Comparison of ENCODE assay signal across 8 cellular contexts in the genomic region with DNA sequence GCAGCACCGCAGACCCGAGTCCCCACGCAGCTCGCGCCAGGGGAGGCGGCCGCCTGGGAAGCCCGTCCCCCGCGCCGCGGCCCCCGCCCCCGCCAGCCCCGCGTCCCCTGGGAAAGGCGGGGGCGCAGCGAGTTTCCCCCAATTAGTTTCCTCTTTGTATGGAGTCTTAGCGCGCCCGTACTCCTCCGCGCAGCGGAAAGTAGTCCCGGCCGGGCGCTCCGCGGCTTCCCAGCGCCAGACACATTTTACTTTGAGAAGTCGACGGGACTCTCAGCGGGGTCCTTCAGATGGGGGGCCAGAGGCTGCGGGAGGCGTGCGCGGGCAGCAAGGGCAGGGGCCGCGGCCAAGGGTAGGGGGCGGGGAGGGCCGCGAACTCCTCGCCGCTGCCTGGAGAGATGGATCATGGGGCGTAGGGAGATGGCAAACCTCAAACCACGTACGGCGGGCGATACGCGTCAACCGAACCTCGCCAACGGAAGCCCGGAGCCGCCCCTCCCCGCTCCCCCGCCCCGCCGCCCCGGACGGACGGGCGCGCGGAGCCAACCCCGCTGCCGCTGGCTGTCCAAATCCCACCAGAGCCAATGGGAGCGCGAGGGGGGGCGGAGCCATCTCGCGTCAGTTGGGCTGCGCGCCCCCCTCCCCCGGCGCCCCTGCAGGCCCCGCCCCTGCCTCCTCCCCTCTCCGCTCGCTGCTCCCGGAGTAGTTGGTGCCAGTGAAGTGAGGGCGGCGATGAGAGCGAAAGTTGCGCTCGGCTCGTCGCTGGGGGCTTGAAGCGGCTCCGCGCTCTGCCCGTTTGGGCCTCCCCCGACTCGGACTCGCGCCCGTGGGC. TPM values are rescaled to one million over a fixed set of nuclear protein-coding genes. Genes with fewer than 3 reads are reported as not detected.
DNase-seq lines count a peak whose midpoint lies in the region; ATAC-seq and TF ChIP-seq lines count a peak whose summit lies in the region.

RCOR1 (plus strand) TSS at position 706 of the 829 bp plus-strand sequence. CDS start 238 bp downstream, outside the sequence.

- peaks cover 26% of the 10 kb centered on the region for H3K4me1 ChIP-seq in ES-I3 (ENCODE audit: insufficient read depth, low read length)
- H3K4me1 ChIP-seq in HAP-1, result peaks cover 9% of the 10 kb centered on the region

- H3K36me3 ChIP-seq in ES-I3 (ENCODE audit: insufficient read depth, low read length) (no peaks in the 10 kb centered on the region), HAP-1 (replicated peaks) (no peaks in the 10 kb centered on the region; the same call in 1 of the 2 replicates), MG63 (peaks cover 2% of the 10 kb centered on the region; the same call in 1 of the 2 replicates)

- H3K9me3 ChIP-seq in ES-I3 (ENCODE audit: control insufficient read depth, insufficient read depth, low read length) (no peaks in the 10 kb centered on the region), HAP-1 (no peaks in the 10 kb centered on the region), MG63 (no peaks in the 10 kb centered on the region)

- no peaks in the 10 kb centered on the region for H3K36me3 Mint-ChIP-seq in natural killer cell treated with Interleukin-12 subunit alpha and Interleukin-12 subunit beta and Interleukin-15 and Interleukin-18, amount 100 ng/mL, for 72 hours

- ATAC-seq in natural killer cell treated with Interleukin-12 subunit alpha and Interleukin-12 subunit beta and Interleukin-15 and Interleukin-18, amount 100 ng/mL, for 72 hours, result peak; percentile 92 to 95

- no peak for TF ChIP-seq CTCF in fibroblast of pulmonary artery (IDR thresholded peaks at IDR 0.05; ENCODE audit: low read length, missing control alignments)

- peaks cover 12 to 18% of the 10 kb centered on the region in 2 donors for H3K4me1 Mint-ChIP-seq in natural killer cell treated with Interleukin-12 subunit alpha and Interleukin-12 subunit beta and Interleukin-15 and Interleukin-18, amount 100 ng/mL, for 72 hours (ENCODE audit: low read depth in 2 of 2)

- H3K27ac Mint-ChIP-seq in natural killer cell treated with Interleukin-12 subunit alpha and Interleukin-12 subunit beta and Interleukin-15 and Interleukin-18, amount 100 ng/mL, for 72 hours, result peak within 1 kb of the TSS; percentile 78 to 80

- DNase-seq in HAP-1 (ENCODE audit: low spot score in 2 of 2) (peak; percentile 92 to 98), MG63 (peak; percentile 95), SHP77 (lab: John Stamatoyannopoulos, UW) (peak; percentile 92 to 95), fibroblast of pulmonary artery (ENCODE audit: low read depth) (peak; percentile 98)
- peak; percentile 98 for DNase-seq in activated effector memory CD4-positive, alpha-beta T cell treated with Interleukin-2 at 50 U/mL for 16 hours
- DNase-seq in natural killer cell treated with Interleukin-12 subunit alpha and Interleukin-12 subunit beta and Interleukin-15 and Interleukin-18, amount 100 ng/mL, for 72 hours (ENCODE audit: low spot score), result peak; percentile 99
- DNase-seq in stimulated activated naive CD4-positive, alpha-beta T cell treated with Interleukin-2 at 50 U/mL for 16 hours (lab: John Stamatoyannopoulos, UW), result peak; percentile 98

- no peaks in the 10 kb centered on the region for H3K27me3 ChIP-seq in HAP-1 (ENCODE audit: low read depth)
- no peaks in the 10 kb centered on the region for H3K27me3 ChIP-seq in MG63

- H3K9me3 Mint-ChIP-seq in natural killer cell treated with Interleukin-12 subunit alpha and Interleukin-12 subunit beta and Interleukin-15 and Interleukin-18, amount 100 ng/mL, for 72 hours, result no peaks in the 10 kb centered on the region

- H3K4me3 ChIP-seq in HAP-1 (peak within 1 kb of the TSS; percentile 99), MG63 (peak within 1 kb of the TSS; percentile 86), fibroblast of pulmonary artery (replicated peaks; ENCODE audit: low read depth, low read length) (peak within 1 kb of the TSS; percentile 82)

- in situ Hi-C loops in HAP-1 (cut with MboI; ENCODE audit: low sequenced_read_pairs), result no loop called here

- H3K27me3 Mint-ChIP-seq in natural killer cell treated with Interleukin-12 subunit alpha and Interleukin-12 subunit beta and Interleukin-15 and Interleukin-18, amount 100 ng/mL, for 72 hours, result no peaks in the 10 kb centered on the region

- peak within 1 kb of the TSS; percentile 88 for H3K4me3 Mint-ChIP-seq in natural killer cell treated with Interleukin-12 subunit alpha and Interleukin-12 subunit beta and Interleukin-15 and Interleukin-18, amount 100 ng/mL, for 72 hours

- H3K9ac ChIP-seq in ES-I3 (ENCODE audit: low read depth, low read length), result peak within 1 kb of the TSS; percentile 88

RNA-seq across cellular contexts. Expression of gene RCOR1, which starts in this region (rescaled TPM):
- 7.1 and 12.0 TPM in 2 replicates for total RNA-seq in MG63 (2014; rRNA removed; shearing (Covaris generic); ENCODE audit: low replicate concordance)
- 10 to 100 TPM; 17.1 to 17.5 TPM for total RNA-seq in natural killer cell treated with Interleukin-12 subunit alpha and Interleukin-12 subunit beta and Interleukin-15 and Interleukin-18, amount 100 ng/mL, for 72 hours

Comparison
In these comparisons a context has a peak if more than half of its experiments do, and no peak if none do; other contexts are left out.
1. Peak in every context shown above with its lines: DNase-seq, ATAC-seq and H3K4me3 ChIP-seq.